ENCODE assay signal across 17 cellular contexts in genomic region chr9:84850830-84851372, GRCh38.
"Had no signal": no experiment of that assay in that cellular context is flagged by ENCODE, and none has a peak within 500 bp of the region (broad histone marks: within the 10 kb centered on the region; RNA-seq: fewer than 3 reads in every experiment).

No MANE protein-coding gene starts in this region.

- DNase-seq: activated CD4-positive, alpha-beta T cell treated with anti-CD3 and anti-CD28 coated beads, Interleukin-2, amount 50 U/mL, for 1 hour; activated CD4-positive, CD25-positive, alpha-beta regulatory T cell; amniotic stem cell; brain microvascular endothelial cell; esophagus squamous epithelium; foreskin keratinocyte; left cardiac atrium; lower lobe of right lung; mucosa of descending colon; naive thymus-derived CD8-positive, alpha-beta T cell; ovary; stimulated activated CD4-positive, alpha-beta T cell treated with anti-CD3 and anti-CD28 coated beads, Interleukin-15, amount 100 ng/mL, for 24 hours; stimulated activated CD4-positive, alpha-beta T cell treated with anti-CD3 and anti-CD28 coated beads, Interleukin-4, amount 100 ng/mL, for 4 hours; stimulated activated naive CD8-positive, alpha-beta T cell treated with anti-CD3 and anti-CD28 coated beads, Interleukin-15, amount 100 ng/mL, for 72 hours; T-helper 17 cell had no signal

- H3K4me3 ChIP-seq: esophagus squamous epithelium, lower lobe of right lung, mucosa of descending colon, ovary, vagina had no signal

- H3K27me3 ChIP-seq: brain microvascular endothelial cell, esophagus squamous epithelium, foreskin keratinocyte, ovary, vagina had no signal

- H3K27ac ChIP-seq: brain microvascular endothelial cell, esophagus squamous epithelium, foreskin keratinocyte, ovary, vagina had no signal

- ATAC-seq: activated naive CD4-positive, alpha-beta T cell treated with anti-CD3 and anti-CD28 coated beads, Interleukin-2, amount 50 U/mL, for 72 hours; left cardiac atrium; lower lobe of right lung; mucosa of descending colon; naive thymus-derived CD8-positive, alpha-beta T cell; stimulated activated naive CD8-positive, alpha-beta T cell treated with anti-CD3 and anti-CD28 coated beads, Interleukin-15, amount 100 ng/mL, for 72 hours; T-helper 17 cell had no signal

- H3K36me3 ChIP-seq: brain microvascular endothelial cell, esophagus squamous epithelium, lower lobe of right lung, ovary, vagina had no signal

- H3K9me3 ChIP-seq: esophagus squamous epithelium, lower lobe of right lung, mucosa of descending colon, ovary, vagina had no signal
